Comparison of ENCODE assay signal across 27 cellular contexts in the genomic region with DNA sequence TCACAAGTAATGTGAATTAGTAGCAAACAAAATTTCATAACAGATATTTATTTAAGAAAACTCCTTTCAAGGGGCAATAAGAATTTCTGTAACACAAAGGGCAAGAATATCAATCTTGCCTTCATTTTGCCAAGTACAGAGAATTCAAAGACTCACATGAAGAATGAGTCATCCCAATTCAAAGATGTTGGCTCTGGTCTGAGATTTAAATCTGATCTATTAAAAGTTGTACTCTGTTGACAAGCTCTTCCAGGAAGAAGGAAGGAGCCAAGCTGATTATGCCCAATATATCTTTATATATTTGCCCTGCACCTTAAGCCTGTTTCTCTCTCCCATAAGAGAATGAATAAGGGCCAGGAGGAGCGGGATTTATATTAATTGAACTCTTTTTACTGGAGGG. TPM values are rescaled to one million over a fixed set of nuclear protein-coding genes. Genes with fewer than 3 reads are reported as not detected.
DNase-seq lines count a peak whose midpoint lies in the region; ATAC-seq and TF ChIP-seq lines count a peak whose summit lies in the region.
"Had no signal": no experiment of that assay in that cellular context is flagged by ENCODE, and none has a peak within 500 bp of the region (broad histone marks: within the 10 kb centered on the region; RNA-seq: fewer than 3 reads in every experiment).

No MANE protein-coding gene starts in this region.

- H3K27me3 ChIP-seq in GM23248 (replicated peaks; ENCODE audit: insufficient read depth): no peaks in the 10 kb centered on the region
- no peaks in the 10 kb centered on the region for H3K27me3 ChIP-seq in prostate gland (replicated peaks; ENCODE audit: insufficient read depth)
- H3K27me3 ChIP-seq: BLaER1, heart left ventricle, tibial nerve had no signal

- WGBS in GM23248 (ENCODE audit: low coverage in 1 of 2, low lambda C conversion rate in 2 of 2, missing lambda C conversion rate in 2 of 2), 2 experiments: 42 to 44% methylated on average over 1 of the region's 1 CpG
- WGBS in prostate gland: 43% methylated on average over 1 of the region's 1 CpG

- H3K4me2 ChIP-seq in GM23248 (ENCODE audit: unreplicated experiment): no peak overlapping the region
- H3K4me2 ChIP-seq: BLaER1 had no signal

- H3K4me1 ChIP-seq in GM23248 (ENCODE audit: insufficient read depth): no peaks in the 10 kb centered on the region
- no peaks in the 10 kb centered on the region for H3K4me1 ChIP-seq in prostate gland (replicated peaks)
- H3K4me1 ChIP-seq: BLaER1, heart left ventricle had no signal

- no peak for ATAC-seq in GM18909 (IDR thresholded peaks at IDR 0.05; ENCODE audit: poor library complexity, unreplicated experiment)
- ATAC-seq: activated CD8-positive, alpha-beta T cell treated with anti-CD3 and anti-CD28 coated beads for 36 hours; activated T-helper 17 cell treated with anti-CD3 and anti-CD28 coated beads, Interleukin-2, amount 50 U/mL, for 72 hours; heart left ventricle; HepG2; Right ventricle myocardium inferior; sciatic nerve had no signal

- H3K36me3 ChIP-seq in GM23248 (ENCODE audit: low read depth) (no peaks in the 10 kb centered on the region), prostate gland (no peaks in the 10 kb centered on the region)
- H3K36me3 ChIP-seq: BLaER1, heart left ventricle, tibial nerve had no signal

- H3K9me2 ChIP-seq in GM23248 (ENCODE audit: insufficient read depth): no peaks in the 10 kb centered on the region

- H3K9me3 ChIP-seq in GM23248 (ENCODE audit: low read depth) (no peaks in the 10 kb centered on the region), prostate gland (no peaks in the 10 kb centered on the region)
- H3K9me3 ChIP-seq: BLaER1, heart left ventricle, tibial nerve had no signal

- H3K27ac ChIP-seq in GM23248 (no peak overlapping the region), VCaP (peak overlapping the region; percentile 54), epithelial cell of prostate (no peak overlapping the region), prostate gland (no peak overlapping the region)
- H3K27ac ChIP-seq: BLaER1, heart left ventricle had no signal

- DNase-seq in GM23248 (peak; percentile 12), epithelial cell of prostate (ENCODE audit: low read depth, low spot score) (peak; percentile 3), prostate gland (ENCODE audit: low spot score) (peak; percentile 34), H4 (ENCODE audit: low spot score) (no peak), NCI-H1436 (lab: John Stamatoyannopoulos, UW) (no peak), NCI-H1694 treated with DMSO at 0.1 percent for 48 hours (lab: John Stamatoyannopoulos, UW) (no peak)
- DNase-seq: activated CD8-positive, alpha-beta T cell treated with anti-CD3 and anti-CD28 coated beads for 36 hours; activated naive CD4-positive, alpha-beta T cell treated with anti-CD3 and anti-CD28 coated beads, Interleukin-2, amount 50 U/mL, for 16 hours; amniotic stem cell; DMS53; HCEC 1CT; heart left ventricle; NCI-H1417 treated with DMSO at 0.1 percent for 48 hours; NCI-H2081 treated with DMSO at 0.1 percent for 48 hours; NCI-H2227 treated with DMSO at 0.1 percent for 48 hours; NCI-H526; NK-92 treated with Interleukin-12 subunit alpha and Interleukin-12 subunit beta, amount 100 ng/mL, for 24 hours; stimulated activated CD4-positive, alpha-beta T cell treated with anti-CD3 and anti-CD28 coated beads, Interleukin-4, amount 100 ng/mL, for 1 hour; T-helper 2 cell had no signal

- no peaks in the 10 kb centered on the region for H3F3A ChIP-seq in GM23248 (ENCODE audit: insufficient read depth)

- in situ Hi-C loops in GM23248 (cut with MboI): no loop called here

- TF ChIP-seq POLR2A in prostate gland (IDR thresholded peaks at IDR 0.05): no peak

- no peaks in the 10 kb centered on the region for H3K79me2 ChIP-seq in GM23248 (ENCODE audit: insufficient read depth)

- no peak overlapping the region for H3K9ac ChIP-seq in GM23248
- H3K9ac ChIP-seq: BLaER1 had no signal

- H3K4me3 ChIP-seq in GM23248 (no peak overlapping the region), prostate gland (no peak overlapping the region)
- H3K4me3 ChIP-seq: BLaER1, heart left ventricle, tibial nerve had no signal

- H2AFZ ChIP-seq in GM23248: no peak overlapping the region

- intact Hi-C loops in prostate gland (cut with DNase I): no loop called here

- no peaks in the 10 kb centered on the region for H4K20me1 ChIP-seq in GM23248 (ENCODE audit: insufficient read depth)
- H4K20me1 ChIP-seq: BLaER1 had no signal

- TF ChIP-seq CTCF in VCaP (conservative IDR thresholded peaks at IDR 0.05) (no peak), prostate gland (IDR thresholded peaks at IDR 0.05) (no peak)

RNA-seq across cellular contexts. Expression of gene RPE, which starts 55.9 kb away (rescaled TPM):
- total RNA-seq in GM23248 (2014; rRNA removed; shearing (Covaris generic)): 80.9 and 100.0 TPM in 2 replicates
- 51.4 and 51.9 TPM in 2 replicates for polyA plus RNA-seq in GM23248 (2016; fragmentation: Nextera tagmentation; extraction: Ambion mirVana)
- 10 to 100 TPM; 44.1 to 60.1 TPM for total RNA-seq in prostate gland
- total RNA-seq in H4 (2014; rRNA removed; shearing (Covaris generic)): 125 and 164 TPM in 2 replicates

Comparison
In these comparisons a context has a peak if more than half of its experiments do, and no peak if none do; other contexts are left out.
1. DNase-seq: peak in GM23248 (single experiment), epithelial cell of prostate (single experiment) and prostate gland (single experiment); none in H4 (single experiment), NCI-H1436 (single experiment) and NCI-H1694 treated with DMSO at 0.1 percent for 48 hours (single experiment).